In genomic region chr11:108498046-108498815, GRCh38 we compare ENCODE assay signal across 1 cellular context.
A peak's percentile ranks its signal among the peaks of the same experiment; 100 is the strongest.
TF ChIP-seq lines count a peak whose summit lies in the region.

TSS of gene POGLUT3 (minus strand) at chr11:108498384. CDS start at chr11:108498366, 18 bp downstream.

TF ChIP-seq in WTC11, 78 proteins besides CTCF, POLR2A, EP300 and RAD21 (continued from another document):
- TF ChIP-seq ARID4B (CRISPR knock-in tag; IDR thresholded peaks at IDR 0.05; ENCODE audit: borderline replicate concordance) (no peak; the same call in 1 of the 2 replicates), RORB (CRISPR knock-in tag; IDR thresholded peaks at IDR 0.05) (no peak), ZNF263 (CRISPR knock-in tag; IDR thresholded peaks at IDR 0.05; ENCODE audit: low read depth) (no peak), ELF4 (CRISPR knock-in tag; IDR thresholded peaks at IDR 0.05; ENCODE audit: low read depth) (no peak), STAT6 (CRISPR knock-in tag; conservative IDR thresholded peaks at IDR 0.05; ENCODE audit: low read depth) (no peak), ZNF219 (CRISPR knock-in tag; IDR thresholded peaks at IDR 0.05; ENCODE audit: borderline replicate concordance) (no peak), AFF4 (CRISPR knock-in tag; IDR thresholded peaks at IDR 0.05; ENCODE audit: borderline replicate concordance) (no peak), CDX4 (CRISPR knock-in tag; IDR thresholded peaks at IDR 0.05; ENCODE audit: borderline replicate concordance) (no peak), ZNF232 (CRISPR knock-in tag; IDR thresholded peaks at IDR 0.05) (no peak), ZBTB43 (CRISPR knock-in tag; IDR thresholded peaks at IDR 0.05) (no peak), NR2C2 (CRISPR knock-in tag; IDR thresholded peaks at IDR 0.05) (no peak), ZNF317 (CRISPR knock-in tag; IDR thresholded peaks at IDR 0.05; ENCODE audit: borderline replicate concordance, low read depth) (no peak), PRRX2 (CRISPR knock-in tag; IDR thresholded peaks at IDR 0.05) (no peak), SMAD3 (CRISPR knock-in tag; IDR thresholded peaks at IDR 0.05; ENCODE audit: borderline replicate concordance) (no peak), ZNF121 (CRISPR knock-in tag; IDR thresholded peaks at IDR 0.05) (no peak), MAX (CRISPR knock-in tag; IDR thresholded peaks at IDR 0.05) (peak; percentile 56), MYBL2 (CRISPR knock-in tag; IDR thresholded peaks at IDR 0.05) (0 out of 2 replicates have a peak, but pooled peaks have one; percentile 31), ATF1 (CRISPR knock-in tag; IDR thresholded peaks at IDR 0.05) (no peak), FOXJ3 (CRISPR knock-in tag; IDR thresholded peaks at IDR 0.05; ENCODE audit: borderline replicate concordance) (no peak), SOX15 (CRISPR knock-in tag; IDR thresholded peaks at IDR 0.05) (no peak), E2F5 (CRISPR knock-in tag; IDR thresholded peaks at IDR 0.05) (peak; percentile 87; the same call in 1 of the 2 replicates), RELA (CRISPR knock-in tag; IDR thresholded peaks at IDR 0.05; ENCODE audit: borderline replicate concordance) (0 out of 2 replicates have a peak, but pooled peaks have one; percentile 29), SP1 (CRISPR knock-in tag; conservative IDR thresholded peaks at IDR 0.05) (peak; percentile 41), CREB1 (CRISPR knock-in tag; IDR thresholded peaks at IDR 0.05) (no peak), JAZF1 (CRISPR knock-in tag; IDR thresholded peaks at IDR 0.05) (no peak), ZNF532 (CRISPR knock-in tag; IDR thresholded peaks at IDR 0.05; ENCODE audit: borderline replicate concordance) (no peak), FOXP4 (CRISPR knock-in tag; IDR thresholded peaks at IDR 0.05) (peak; percentile 20; the same call in 1 of the 2 replicates)
